8 cellular contexts compared by ENCODE assay signal in genomic region chr5:374631-375335, GRCh38. TPM values are rescaled to one million over a fixed set of nuclear protein-coding genes. Genes with fewer than 3 reads are reported as not detected.
DNase-seq lines count a peak whose midpoint lies in the region; ATAC-seq lines count a peak whose summit lies in the region.

No MANE protein-coding gene starts in this region.

- no peaks in the 10 kb centered on the region for H3K79me1 ChIP-seq in mesenchymal stem cell (replicated peaks; ENCODE audit: low read length, poor library complexity, severe bottlenecking)

- peaks cover 14% of the 10 kb centered on the region for H3K36me3 Mint-ChIP-seq in activated T-helper 1 cell treated with anti-CD3 and anti-CD28 coated beads, Interleukin-12 subunit alpha, Interleukin-12 subunit beta, Interleukin-2, Interleukin-4 antibody, amounts not matched to agents 30 ng/mL and 10 ng/mL and 1 ng/mL, durations not matched to agents 14 hours and 24 hours and 36 hours (ENCODE audit: low read depth)

- peak overlapping the region; percentile 95 for H2BK12ac ChIP-seq in mesenchymal stem cell (ENCODE audit: low read length in 2 of 2)

- DNase-seq in stimulated activated CD4-positive, alpha-beta T cell treated with anti-CD3 and anti-CD28 coated beads, Interleukin-4, amount 100 ng/mL, for 24 hours = peak; percentile 4
- DNase-seq in stimulated activated CD4-positive, alpha-beta T cell treated with anti-CD3 and anti-CD28 coated beads, Interleukin-12 subunit alpha, Interleukin-12 subunit beta, amount 100 ng/mL, for 4 hours = no peak
- DNase-seq in activated T-helper 1 cell treated with anti-CD3 and anti-CD28 coated beads, Interleukin-12 subunit alpha, Interleukin-12 subunit beta, Interleukin-2, Interleukin-4 antibody, amounts not matched to agents 30 ng/mL and 10 ng/mL and 1 ng/mL, durations not matched to agents 14 hours and 24 hours and 36 hours (ENCODE audit: low spot score) = peak; percentile 0
- DNase-seq in mesenchymal stem cell (no peak), NCI-H1105 treated with DMSO at 0.1 percent for 48 hours (lab: John Stamatoyannopoulos, UW) (no peak), Ammon's horn (ENCODE audit: low spot score) (no peak)

- H2AK5ac ChIP-seq in mesenchymal stem cell (ENCODE audit: low read length, severe bottlenecking) = peak overlapping the region; percentile 21

- H2BK120ac ChIP-seq in mesenchymal stem cell (ENCODE audit: low read depth, low read length) = peak overlapping the region; percentile 99

- H3K27me3 Mint-ChIP-seq in activated T-helper 1 cell treated with anti-CD3 and anti-CD28 coated beads, Interleukin-12 subunit alpha, Interleukin-12 subunit beta, Interleukin-2, Interleukin-4 antibody, amounts not matched to agents 30 ng/mL and 10 ng/mL and 1 ng/mL, durations not matched to agents 14 hours and 24 hours and 36 hours (ENCODE audit: insufficient read depth) = no peaks in the 10 kb centered on the region

- no peaks in the 10 kb centered on the region for H3K27me3 ChIP-seq in mesenchymal stem cell (ENCODE audit: control insufficient read depth in 1 of 2, insufficient read depth in 1 of 2, low read length in 2 of 2)

- peak overlapping the region; percentile 95 for H4K8ac ChIP-seq in mesenchymal stem cell (ENCODE audit: low read length)

- peak overlapping the region; percentile 73 for H2BK15ac ChIP-seq in mesenchymal stem cell (ENCODE audit: low read depth, poor library complexity, severe bottlenecking)

- intact Hi-C loops in activated T-helper 1 cell treated with anti-CD3 and anti-CD28 coated beads, Interleukin-12 subunit alpha, Interleukin-12 subunit beta, Interleukin-2, Interleukin-4 antibody, amounts not matched to agents 30 ng/mL and 10 ng/mL and 1 ng/mL, durations not matched to agents 14 hours and 24 hours and 36 hours (cut with micrococcal nuclease) = no loop called here

- peak overlapping the region; percentile 95 to 96 for H3K18ac ChIP-seq in mesenchymal stem cell (ENCODE audit: low read depth in 1 of 2, low read length in 2 of 2)

- no peaks in the 10 kb centered on the region for H3K9me3 ChIP-seq in mesenchymal stem cell (ENCODE audit: control insufficient read depth, low read length)

- H3K14ac ChIP-seq in mesenchymal stem cell (ENCODE audit: low read length in 2 of 2) = peak overlapping the region in 1 of 2 experiments; percentile 30

- H3K27ac ChIP-seq in mesenchymal stem cell (ENCODE audit: low read length, poor library complexity, severe bottlenecking) = no peak overlapping the region

- peak overlapping the region; percentile 84 for H3K27ac Mint-ChIP-seq in activated T-helper 1 cell treated with anti-CD3 and anti-CD28 coated beads, Interleukin-12 subunit alpha, Interleukin-12 subunit beta, Interleukin-2, Interleukin-4 antibody, amounts not matched to agents 30 ng/mL and 10 ng/mL and 1 ng/mL, durations not matched to agents 14 hours and 24 hours and 36 hours

- WGBS in mesenchymal stem cell = 90% methylated on average over 19 of the region's 19 CpGs

- H2AFZ ChIP-seq in mesenchymal stem cell (ENCODE audit: low read depth, low read length) = no peak overlapping the region

- no peaks in the 10 kb centered on the region for H3K9me3 Mint-ChIP-seq in activated T-helper 1 cell treated with anti-CD3 and anti-CD28 coated beads, Interleukin-12 subunit alpha, Interleukin-12 subunit beta, Interleukin-2, Interleukin-4 antibody, amounts not matched to agents 30 ng/mL and 10 ng/mL and 1 ng/mL, durations not matched to agents 14 hours and 24 hours and 36 hours

- no peak overlapping the region for H3K4me2 ChIP-seq in mesenchymal stem cell (ENCODE audit: low read length, poor library complexity, severe bottlenecking)

- peaks cover 64% of the 10 kb centered on the region for H3K4me1 Mint-ChIP-seq in activated T-helper 1 cell treated with anti-CD3 and anti-CD28 coated beads, Interleukin-12 subunit alpha, Interleukin-12 subunit beta, Interleukin-2, Interleukin-4 antibody, amounts not matched to agents 30 ng/mL and 10 ng/mL and 1 ng/mL, durations not matched to agents 14 hours and 24 hours and 36 hours (ENCODE audit: low read depth)

- H3K4me3 Mint-ChIP-seq in activated T-helper 1 cell treated with anti-CD3 and anti-CD28 coated beads, Interleukin-12 subunit alpha, Interleukin-12 subunit beta, Interleukin-2, Interleukin-4 antibody, amounts not matched to agents 30 ng/mL and 10 ng/mL and 1 ng/mL, durations not matched to agents 14 hours and 24 hours and 36 hours = peak overlapping the region; percentile 72

- peak overlapping the region; percentile 86 for H3K9ac ChIP-seq in mesenchymal stem cell (ENCODE audit: low read length)

- H3K36me3 ChIP-seq in mesenchymal stem cell (ENCODE audit: control insufficient read depth in 1 of 2, insufficient read depth in 2 of 2, low read depth in 1 of 2, low read length in 2 of 2) = peaks cover 0 to 9% of the 10 kb centered on the region in 2 experiments

- ATAC-seq in HG02571 (IDR thresholded peaks at IDR 0.05; ENCODE audit: unreplicated experiment) (no peak), HG03565 (IDR thresholded peaks at IDR 0.05; ENCODE audit: unreplicated experiment) (no peak)

- peak overlapping the region; percentile 61 to 91 for H3K4ac ChIP-seq in mesenchymal stem cell (ENCODE audit: low read depth in 1 of 2, low read length in 2 of 2)

- peak overlapping the region in 1 of 2 experiments; percentile 68 for H3K4me3 ChIP-seq in mesenchymal stem cell (ENCODE audit: insufficient read depth in 1 of 2, low read depth in 1 of 2, low read length in 2 of 2)

- H2BK5ac ChIP-seq in mesenchymal stem cell (ENCODE audit: low read depth, low read length, poor library complexity, severe bottlenecking) = no peak overlapping the region

- H3K4me1 ChIP-seq in mesenchymal stem cell (ENCODE audit: control insufficient read depth, insufficient read depth, low read depth, low read length) = peaks cover 38% of the 10 kb centered on the region

- peak overlapping the region; percentile 100 for H4K91ac ChIP-seq in mesenchymal stem cell (ENCODE audit: low read length)

- H3K23ac ChIP-seq in mesenchymal stem cell (ENCODE audit: low read length in 2 of 2) = peak overlapping the region in 1 of 2 experiments; percentile 40

RNA-seq across cellular contexts. Expression of gene AHRR, which starts 53.3 kb away (rescaled TPM):
- total RNA-seq in activated T-helper 1 cell treated with anti-CD3 and anti-CD28 coated beads, Interleukin-12 subunit alpha, Interleukin-12 subunit beta, Interleukin-2, Interleukin-4 antibody, amounts not matched to agents 30 ng/mL and 10 ng/mL and 1 ng/mL, durations not matched to agents 14 hours and 24 hours and 36 hours = 22.7 and 23.7 TPM in 2 replicates
- polyA plus RNA-seq in mesenchymal stem cell (2013, experiment 1 of 2) = 12.1 TPM
- polyA plus RNA-seq in mesenchymal stem cell (2013, experiment 2 of 2) = 12.0 TPM

Comparison
In these comparisons a context has a peak if more than half of its experiments do, and no peak if none do; other contexts are left out.
1. DNase-seq: peak in stimulated activated CD4-positive, alpha-beta T cell treated with anti-CD3 and anti-CD28 coated beads, Interleukin-4, amount 100 ng/mL, for 24 hours (single experiment) and activated T-helper 1 cell treated with anti-CD3 and anti-CD28 coated beads, Interleukin-12 subunit alpha, Interleukin-12 subunit beta, Interleukin-2, Interleukin-4 antibody, amounts not matched to agents 30 ng/mL and 10 ng/mL and 1 ng/mL, durations not matched to agents 14 hours and 24 hours and 36 hours (single experiment); none in stimulated activated CD4-positive, alpha-beta T cell treated with anti-CD3 and anti-CD28 coated beads, Interleukin-12 subunit alpha, Interleukin-12 subunit beta, amount 100 ng/mL, for 4 hours (single experiment), mesenchymal stem cell (single experiment), NCI-H1105 treated with DMSO at 0.1 percent for 48 hours (single experiment) and Ammon's horn (single experiment).